ENCODE assay signal across 8 cellular contexts in the genomic region with DNA sequence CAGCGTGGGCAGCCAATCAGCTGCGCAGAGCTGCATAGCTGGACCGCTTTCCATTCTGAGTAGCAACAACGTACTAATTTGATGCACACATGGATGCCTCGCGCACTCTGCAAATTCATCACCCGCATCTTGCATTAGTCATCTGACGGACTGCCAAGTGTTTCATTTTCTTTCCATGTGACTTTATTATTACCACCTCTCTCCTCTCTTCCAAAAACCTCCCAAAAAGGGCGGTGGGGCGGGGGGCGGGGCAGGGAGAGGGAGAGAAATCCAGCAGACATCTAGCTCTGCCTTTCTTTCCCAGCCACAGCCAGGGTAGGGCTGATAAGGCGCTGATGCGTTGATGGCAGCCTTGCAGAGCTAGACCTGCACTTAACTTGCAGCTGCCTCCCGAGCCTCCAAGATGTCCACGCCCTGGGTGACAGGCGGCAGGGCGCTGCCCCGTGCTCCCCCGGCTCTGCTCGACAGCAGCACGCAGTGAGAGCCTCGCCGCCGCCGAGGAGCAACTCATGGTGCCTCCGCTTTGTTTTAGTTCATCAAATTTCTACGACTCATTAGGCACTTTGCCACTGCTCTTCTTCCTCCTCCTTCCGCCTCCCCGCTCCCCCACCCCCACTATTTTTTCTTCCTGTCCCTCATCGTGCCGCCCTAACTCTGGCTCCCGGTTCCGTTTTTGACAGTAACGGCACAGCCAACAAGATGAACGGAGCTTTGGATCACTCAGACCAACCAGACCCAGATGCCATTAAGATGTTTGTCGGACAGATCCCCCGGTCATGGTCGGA.
DNase-seq lines count a peak whose midpoint lies in the region; ATAC-seq and TF ChIP-seq lines count a peak whose summit lies in the region.

No MANE protein-coding gene starts in this region.

- intact Hi-C loops in Calu3 (cut with micrococcal nuclease; ENCODE audit: unreplicated experiment) = no loop called here

- peak overlapping the region; percentile 91 for H3K4me2 ChIP-seq in trophoblast cell (ENCODE audit: low read length)

- no peak overlapping the region for H4K12ac ChIP-seq in trophoblast cell (ENCODE audit: low read depth, low read length)

- H3K9me3 Mint-ChIP-seq in activated naive CD4-positive, alpha-beta T cell treated with anti-CD3 and anti-CD28 coated beads, Interleukin-2, amount 50 U/mL, for 72 hours = peaks cover 0 to 6% of the 10 kb centered on the region in 2 donors
- H3K9me3 Mint-ChIP-seq in Calu3 (ENCODE audit: low read depth, unreplicated experiment) = peaks cover 11% of the 10 kb centered on the region

- no peak overlapping the region for H3K4me3 Mint-ChIP-seq in Calu3 (ENCODE audit: low read depth, unreplicated experiment)

- peak; percentile 24 for ATAC-seq in HG02885 (IDR thresholded peaks at IDR 0.05; ENCODE audit: poor library complexity, unreplicated experiment)
- ATAC-seq in RWPE2 (ENCODE audit: low read depth) = peak; percentile 65
- ATAC-seq in activated naive CD4-positive, alpha-beta T cell treated with anti-CD3 and anti-CD28 coated beads, Interleukin-2, amount 50 U/mL, for 72 hours = peak; percentile 67 to 73

- no peak overlapping the region for H4K8ac ChIP-seq in trophoblast cell (ENCODE audit: low read depth, low read length)

- H3K79me2 ChIP-seq in trophoblast cell (ENCODE audit: control insufficient read depth, insufficient read depth, low read length, poor library complexity) = no peaks in the 10 kb centered on the region

- CTCF ChIA-PET in Calu3 (lab: Charles Lee) = interaction anchor here (0.6 kb wide), 1 partner anchor 21 kb away, joined by 3 read pairs; no protein-coding TSS in a partner anchor

- H3K4me1 ChIP-seq in RWPE2 (ENCODE audit: insufficient read depth, poor library complexity, severe bottlenecking) (no peaks in the 10 kb centered on the region), cardiac muscle cell (ENCODE audit: low read depth) (peaks cover 48% of the 10 kb centered on the region), trophoblast cell (ENCODE audit: control insufficient read depth in 1 of 2, insufficient read depth in 2 of 2, low read length in 2 of 2) (peaks cover 10% of the 10 kb centered on the region in 2 experiments)

- H3K27me3 ChIP-seq in RWPE2 (ENCODE audit: insufficient read depth, poor library complexity, severe bottlenecking) (peaks cover 26% of the 10 kb centered on the region), cardiac muscle cell (no peaks in the 10 kb centered on the region), trophoblast cell (ENCODE audit: insufficient read depth, low read length) (peaks cover 12% of the 10 kb centered on the region)

- no peak overlapping the region for H3K23ac ChIP-seq in trophoblast cell (ENCODE audit: low read length)

- H3K4ac ChIP-seq in trophoblast cell (ENCODE audit: low read depth, low read length) = no peak overlapping the region

- H3K27ac ChIP-seq in RWPE2 (ENCODE audit: poor library complexity, severe bottlenecking) (no peak overlapping the region), cardiac muscle cell (peak overlapping the region; percentile 61), trophoblast cell (ENCODE audit: low read depth, low read length) (no peak overlapping the region)

- H3K14ac ChIP-seq in trophoblast cell (ENCODE audit: low read length) = no peak overlapping the region

- H2BK5ac ChIP-seq in trophoblast cell (ENCODE audit: low read depth, low read length, poor library complexity) = no peak overlapping the region

- H3K27me3 Mint-ChIP-seq in Calu3 (ENCODE audit: unreplicated experiment) = peaks cover 34% of the 10 kb centered on the region

- no peak overlapping the region for H3K9ac ChIP-seq in trophoblast cell (ENCODE audit: low read length)

- BruUV-seq in Calu3 (replicated peaks; lab: Mats Ljungman, UMichigan) = no TSS peak

- H2BK120ac ChIP-seq in trophoblast cell (ENCODE audit: insufficient read depth, low read length, poor library complexity) = no peak overlapping the region

- no peaks in the 10 kb centered on the region for H3K36me3 ChIP-seq in RWPE2 (ENCODE audit: low read depth)
- no peaks in the 10 kb centered on the region for H3K36me3 ChIP-seq in cardiac muscle cell
- no peaks in the 10 kb centered on the region for H3K36me3 ChIP-seq in trophoblast cell (ENCODE audit: control insufficient read depth in 1 of 2, insufficient read depth in 2 of 2, low read length in 2 of 2)

- H3K4me1 Mint-ChIP-seq in Calu3 (ENCODE audit: low read depth, unreplicated experiment) = no peaks in the 10 kb centered on the region

- no CpG with 5 or more reads among the region's 38 CpGs for WGBS in trophoblast cell (ENCODE audit: extremely low coverage, insufficient coverage, insufficient read length)

- H3K4me3 ChIP-seq in RWPE2 (ENCODE audit: severe bottlenecking) (peak overlapping the region; percentile 6), cardiac muscle cell (peak overlapping the region; percentile 51), trophoblast cell (ENCODE audit: low read depth, low read length) (peak overlapping the region; percentile 57)

- DNase-seq in GM04503 (ENCODE audit: low read depth) = peak; percentile 26
- DNase-seq in RWPE2 (ENCODE audit: low spot score) = no peak
- DNase-seq in activated naive CD4-positive, alpha-beta T cell treated with anti-CD3 and anti-CD28 coated beads, Interleukin-2, amount 50 U/mL, for 72 hours (ENCODE audit: low spot score in 2 of 2) = peak; percentile 64 to 83
- DNase-seq in cardiac muscle cell (ENCODE audit: low read depth in 1 of 2, low spot score in 1 of 2) = peak; percentile 82 to 84
- peak in 1 of 2 donors; percentile 29 for DNase-seq in trophoblast cell
- DNase-seq in Calu3 = no peak
- DNase-seq in NCI-H1436 (lab: John Stamatoyannopoulos, UW) = no peak

- peak overlapping the region in 1 of 2 donors; percentile 98 for H3K27ac Mint-ChIP-seq in activated naive CD4-positive, alpha-beta T cell treated with anti-CD3 and anti-CD28 coated beads, Interleukin-2, amount 50 U/mL, for 72 hours
- H3K27ac Mint-ChIP-seq in Calu3 (ENCODE audit: unreplicated experiment) = no peak overlapping the region

- H3K36me3 Mint-ChIP-seq in activated naive CD4-positive, alpha-beta T cell treated with anti-CD3 and anti-CD28 coated beads, Interleukin-2, amount 50 U/mL, for 72 hours = peaks cover 18 to 34% of the 10 kb centered on the region in 2 donors
- no peaks in the 10 kb centered on the region for H3K36me3 Mint-ChIP-seq in Calu3 (ENCODE audit: insufficient read depth, unreplicated experiment)

- H3K79me1 ChIP-seq in trophoblast cell (ENCODE audit: low read length) = no peaks in the 10 kb centered on the region

- H2AK5ac ChIP-seq in trophoblast cell (ENCODE audit: low read length) = no peak overlapping the region

- TF ChIP-seq CTCF in RWPE2 (IDR thresholded peaks at IDR 0.05; ENCODE audit: poor library complexity, severe bottlenecking) (no peak), cardiac muscle cell (IDR thresholded peaks at IDR 0.05; ENCODE audit: low read depth, low read length) (no peak), Calu3 (IDR thresholded peaks at IDR 0.05; ENCODE audit: unreplicated experiment) (no peak)

- no peak overlapping the region for H2BK12ac ChIP-seq in trophoblast cell (ENCODE audit: low read length)

- no peak overlapping the region for H4K91ac ChIP-seq in trophoblast cell (ENCODE audit: low read depth, low read length)

- H3K18ac ChIP-seq in trophoblast cell (ENCODE audit: low read length) = no peak overlapping the region

- H3K9me3 ChIP-seq in RWPE2 (ENCODE audit: severe bottlenecking) = no peaks in the 10 kb centered on the region
- H3K9me3 ChIP-seq in cardiac muscle cell (ENCODE audit: low read depth) = no peaks in the 10 kb centered on the region
- H3K9me3 ChIP-seq in trophoblast cell (ENCODE audit: insufficient read depth, low read depth, low read length) = peaks cover 2% of the 10 kb centered on the region

- no peak overlapping the region for H2AFZ ChIP-seq in trophoblast cell (ENCODE audit: insufficient read depth, low read length, poor library complexity)

Comparison
In these comparisons a context has a peak if more than half of its experiments do, and no peak if none do; other contexts are left out.
1. DNase-seq: peak in GM04503 (single experiment), activated naive CD4-positive, alpha-beta T cell treated with anti-CD3 and anti-CD28 coated beads, Interleukin-2, amount 50 U/mL, for 72 hours (2 of 2) and cardiac muscle cell (2 of 2); none in RWPE2 (single experiment), Calu3 (single experiment) and NCI-H1436 (single experiment).
2. H3K4me3 ChIP-seq: peak in every context shown above with its lines; median percentile 57 in trophoblast cell; 51 in cardiac muscle cell; 6 in RWPE2.
3. Peak in every context shown above with its lines, with median percentiles within 50 percentile points of each other: ATAC-seq.